Comparison of ENCODE assay signal across 25 cellular contexts in the genomic region with DNA sequence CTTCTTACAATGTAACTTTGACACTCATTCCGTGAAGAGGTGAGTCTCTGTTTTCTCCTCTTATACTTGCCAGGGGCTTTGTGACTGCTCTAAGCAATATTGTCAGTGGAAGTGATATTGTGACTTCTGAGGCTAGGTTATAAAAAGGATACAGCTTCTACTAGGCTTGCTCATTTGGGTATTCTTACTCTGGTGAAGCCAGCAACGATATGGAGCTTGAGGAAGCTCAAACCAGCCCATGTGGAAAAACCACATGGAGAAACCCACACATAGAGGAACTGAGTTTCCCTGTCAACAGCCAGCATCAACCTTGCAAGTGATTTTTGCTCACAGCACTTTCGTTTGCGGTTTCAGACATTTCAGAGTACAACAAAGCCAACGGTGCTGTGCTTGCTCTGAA.
DNase-seq lines count a peak whose midpoint lies in the region; ATAC-seq and TF ChIP-seq lines count a peak whose summit lies in the region.
"Had no signal": no experiment of that assay in that cellular context is flagged by ENCODE, and none has a peak within 500 bp of the region (broad histone marks: within the 10 kb centered on the region; RNA-seq: fewer than 3 reads in every experiment).

No MANE protein-coding gene starts in this region.

- H3K36me3 Mint-ChIP-seq in progenitor cell of endocrine pancreas (ENCODE audit: insufficient read depth): no peaks in the 10 kb centered on the region
- H3K36me3 Mint-ChIP-seq: activated naive CD8-positive, alpha-beta T cell treated with anti-CD3 and anti-CD28 coated beads, Interleukin-2, amount 10 ng/mL, durations not matched to agents 7 days and 5 days; CD8-positive, alpha-beta T cell; mesothelial cell of epicardium; type B pancreatic cell had no signal

- H3K9me3 Mint-ChIP-seq in progenitor cell of endocrine pancreas (ENCODE audit: low read depth): peaks cover 7% of the 10 kb centered on the region

- no peak overlapping the region for H3K27ac Mint-ChIP-seq in progenitor cell of endocrine pancreas
- H3K27ac Mint-ChIP-seq: activated naive CD8-positive, alpha-beta T cell treated with anti-CD3 and anti-CD28 coated beads, Interleukin-2, amount 10 ng/mL, durations not matched to agents 7 days and 5 days; activated T-cell treated with anti-CD3 and anti-CD28 coated beads, Interleukin-2, amount 50 U/mL, for 72 hours; CD8-positive, alpha-beta T cell; mesothelial cell of epicardium; nephron; stimulated activated naive CD8-positive, alpha-beta T cell treated with anti-CD3 and anti-CD28 coated beads, Interleukin-15, Interleukin-2, amounts not matched to agents 100 ng/mL and 50 ng/mL, for 24 hours; type B pancreatic cell had no signal

- H4K20me1 ChIP-seq in OCI-LY3 (ENCODE audit: insufficient read depth, low read length): no peaks in the 10 kb centered on the region

- no peak overlapping the region for H2AFZ ChIP-seq in OCI-LY3 (ENCODE audit: low read depth, low read length)

- no peaks in the 10 kb centered on the region for H3K4me1 Mint-ChIP-seq in progenitor cell of endocrine pancreas (ENCODE audit: low read depth)
- H3K4me1 Mint-ChIP-seq: activated naive CD8-positive, alpha-beta T cell treated with anti-CD3 and anti-CD28 coated beads, Interleukin-2, amount 10 ng/mL, durations not matched to agents 7 days and 5 days had no signal

- intact Hi-C loops in testis (cut with DNase I; ENCODE audit: low total_unique reads): no loop called here

- 91 to 92% methylated on average over 5 of the region's 5 CpGs for WGBS in testis, 2 donors

- H3K9me3 ChIP-seq in OCI-LY3 (ENCODE audit: insufficient read depth, low read length): 0 out of 2 replicates have a peak, but pooled peaks cover 4% of the 10 kb centered on the region
- H3K9me3 ChIP-seq in testis: no peaks in the 10 kb centered on the region

- DNase-seq in testis: no peak
- no peak for DNase-seq in progenitor cell of endocrine pancreas (ENCODE audit: low spot score, unreplicated experiment)
- no peak for DNase-seq in SIG-M5 treated with dmso at 0.1 percent for 504 hours (lab: John Stamatoyannopoulos, UW; ENCODE audit: unreplicated experiment)
- DNase-seq: activated CD4-positive, CD25-positive, alpha-beta regulatory T cell; activated naive CD8-positive, alpha-beta T cell treated with anti-CD3 and anti-CD28 coated beads, Interleukin-2, amount 10 ng/mL, durations not matched to agents 7 days and 5 days; activated T-cell treated with anti-CD3 and anti-CD28 coated beads, Interleukin-2, amount 50 U/mL, for 72 hours; CD8-positive, alpha-beta T cell; heart left ventricle; left lung; NCI-H1436; NCI-H2171 treated with DMSO at 0.1 percent for 48 hours; NCI-H748 treated with DMSO at 0.1 percent for 48 hours; posterior cingulate gyrus; stimulated activated CD4-positive, alpha-beta T cell treated with anti-CD3 and anti-CD28 coated beads, Interleukin-1b, Interleukin-23, amount 100 ng/mL, for 48 hours; T-helper 9 cell had no signal

- TF ChIP-seq CTCF in OCI-LY3 (IDR thresholded peaks at IDR 0.05; ENCODE audit: low read depth, low read length): no peak
- TF ChIP-seq CTCF in testis (IDR thresholded peaks at IDR 0.05): no peak
- no peak for TF ChIP-seq CTCF in progenitor cell of endocrine pancreas (IDR thresholded peaks at IDR 0.05; ENCODE audit: unreplicated experiment)

- H3K4me1 ChIP-seq in OCI-LY3 (ENCODE audit: low read length): peaks cover 69% of the 10 kb centered on the region
- no peaks in the 10 kb centered on the region for H3K4me1 ChIP-seq in testis
- H3K4me1 ChIP-seq: heart left ventricle, left lung had no signal

- H3K4me2 ChIP-seq in OCI-LY3 (ENCODE audit: low read length): peak overlapping the region; percentile 71

- H3K79me2 ChIP-seq in OCI-LY3 (ENCODE audit: low read length): no peaks in the 10 kb centered on the region

- H3K4me3 ChIP-seq in OCI-LY3 (ENCODE audit: low read length) (peak overlapping the region; percentile 50), testis (no peak overlapping the region)
- H3K4me3 ChIP-seq: heart left ventricle, left lung had no signal

- peaks cover 17% of the 10 kb centered on the region for H3K36me3 ChIP-seq in OCI-LY3 (replicated peaks; ENCODE audit: low read depth, low read length)
- no peaks in the 10 kb centered on the region for H3K36me3 ChIP-seq in testis (ENCODE audit: low read depth, missing control alignments)
- H3K36me3 ChIP-seq: heart left ventricle, left lung had no signal

- no peak overlapping the region for H3K4me3 Mint-ChIP-seq in progenitor cell of endocrine pancreas (ENCODE audit: low read depth)
- H3K4me3 Mint-ChIP-seq: activated naive CD8-positive, alpha-beta T cell treated with anti-CD3 and anti-CD28 coated beads, Interleukin-2, amount 10 ng/mL, durations not matched to agents 7 days and 5 days; activated T-cell treated with anti-CD3 and anti-CD28 coated beads, Interleukin-2, amount 50 U/mL, for 72 hours; CD8-positive, alpha-beta T cell; mesothelial cell of epicardium; nephron; stimulated activated naive CD8-positive, alpha-beta T cell treated with anti-CD3 and anti-CD28 coated beads, Interleukin-15, Interleukin-2, amounts not matched to agents 100 ng/mL and 50 ng/mL, for 24 hours; type B pancreatic cell had no signal

- no peaks in the 10 kb centered on the region for H3K27me3 ChIP-seq in OCI-LY3 (ENCODE audit: low read depth, low read length)
- no peaks in the 10 kb centered on the region for H3K27me3 ChIP-seq in testis
- H3K27me3 ChIP-seq: heart left ventricle, left lung had no signal

- ATAC-seq in GM18867 (IDR thresholded peaks at IDR 0.05; ENCODE audit: unreplicated experiment) (peak; percentile 69), HG02610 (IDR thresholded peaks at IDR 0.05; ENCODE audit: unreplicated experiment) (peak; percentile 65), HG03439 (IDR thresholded peaks at IDR 0.05; ENCODE audit: unreplicated experiment) (peak; percentile 47), GM21619 (IDR thresholded peaks at IDR 0.05; ENCODE audit: unreplicated experiment) (no peak)
- ATAC-seq: activated T-cell treated with anti-CD3 and anti-CD28 coated beads, Interleukin-2, amount 50 U/mL, for 72 hours; CD8-positive, alpha-beta T cell; heart left ventricle; left lung; Panc1 had no signal

- H3K27me3 Mint-ChIP-seq in progenitor cell of endocrine pancreas: no peaks in the 10 kb centered on the region
- H3K27me3 Mint-ChIP-seq: activated naive CD8-positive, alpha-beta T cell treated with anti-CD3 and anti-CD28 coated beads, Interleukin-2, amount 10 ng/mL, durations not matched to agents 7 days and 5 days; stimulated activated naive CD8-positive, alpha-beta T cell treated with anti-CD3 and anti-CD28 coated beads, Interleukin-15, Interleukin-2, amounts not matched to agents 100 ng/mL and 50 ng/mL, for 24 hours had no signal

- TF ChIP-seq POLR2A in testis (IDR thresholded peaks at IDR 0.05): no peak

- H3K9ac ChIP-seq in OCI-LY3 (ENCODE audit: low read length): peak overlapping the region; percentile 60

- H3K27ac ChIP-seq in OCI-LY3 (ENCODE audit: low read length): peak overlapping the region; percentile 92
- H3K27ac ChIP-seq in testis: no peak overlapping the region
- H3K27ac ChIP-seq: heart left ventricle, left lung had no signal
